Comparison of ENCODE assay signal across 8 cellular contexts in genomic region chr1:232578681-232579195, GRCh38. TPM values are rescaled to one million over a fixed set of nuclear protein-coding genes. Genes with fewer than 3 reads are reported as not detected.
DNase-seq lines count a peak whose midpoint lies in the region; ATAC-seq and TF ChIP-seq lines count a peak whose summit lies in the region.

No MANE protein-coding gene starts in this region.

- peak overlapping the region; percentile 52 to 84 for H3K4me3 Mint-ChIP-seq in activated T-cell treated with anti-CD3 and anti-CD28 coated beads, Interleukin-2, amount 50 U/mL, for 72 hours
- H3K4me3 Mint-ChIP-seq in effector memory CD8-positive, alpha-beta T cell, result peak overlapping the region; percentile 63 to 77
- peak overlapping the region; percentile 61 for H3K4me3 Mint-ChIP-seq in stimulated activated effector memory CD8-positive, alpha-beta T cell treated with anti-CD3 and anti-CD28 coated beads, Interleukin-12 subunit alpha, Interleukin-12 subunit beta, amount 100 ng/mL, for 72 hours

- POLR2A ChIA-PET in RWPE1 (lab: Yijun Ruan, JAX; ENCODE audit: low non-redundant PET), result no interaction called here

- peak overlapping the region; percentile 45 for H3K27ac Mint-ChIP-seq in activated T-cell treated with anti-CD3 and anti-CD28 coated beads, Interleukin-2, amount 50 U/mL, for 72 hours
- H3K27ac Mint-ChIP-seq in effector memory CD8-positive, alpha-beta T cell, result peak overlapping the region; percentile 85 to 89
- H3K27ac Mint-ChIP-seq in stimulated activated effector memory CD8-positive, alpha-beta T cell treated with anti-CD3 and anti-CD28 coated beads, Interleukin-12 subunit alpha, Interleukin-12 subunit beta, amount 100 ng/mL, for 72 hours, result peak overlapping the region; percentile 91

- H3K9me3 Mint-ChIP-seq in activated T-cell treated with anti-CD3 and anti-CD28 coated beads, Interleukin-2, amount 50 U/mL, for 72 hours, result peaks cover 2 to 3% of the 10 kb centered on the region in 2 donors
- no peaks in the 10 kb centered on the region for H3K9me3 Mint-ChIP-seq in effector memory CD8-positive, alpha-beta T cell
- H3K9me3 Mint-ChIP-seq in stimulated activated effector memory CD8-positive, alpha-beta T cell treated with anti-CD3 and anti-CD28 coated beads, Interleukin-12 subunit alpha, Interleukin-12 subunit beta, amount 100 ng/mL, for 72 hours, result no peaks in the 10 kb centered on the region

- H3K4me1 Mint-ChIP-seq in activated T-cell treated with anti-CD3 and anti-CD28 coated beads, Interleukin-2, amount 50 U/mL, for 72 hours (ENCODE audit: low read depth), result peaks cover 40% of the 10 kb centered on the region
- peaks cover 53 to 55% of the 10 kb centered on the region in 2 donors for H3K4me1 Mint-ChIP-seq in effector memory CD8-positive, alpha-beta T cell (ENCODE audit: low read depth in 2 of 2)
- H3K4me1 Mint-ChIP-seq in stimulated activated effector memory CD8-positive, alpha-beta T cell treated with anti-CD3 and anti-CD28 coated beads, Interleukin-12 subunit alpha, Interleukin-12 subunit beta, amount 100 ng/mL, for 72 hours, result peaks cover 60% of the 10 kb centered on the region

- H3K36me3 Mint-ChIP-seq in activated T-cell treated with anti-CD3 and anti-CD28 coated beads, Interleukin-2, amount 50 U/mL, for 72 hours (ENCODE audit: insufficient read depth in 2 of 2), result peaks cover 1% of the 10 kb centered on the region in 2 donors
- H3K36me3 Mint-ChIP-seq in effector memory CD8-positive, alpha-beta T cell (ENCODE audit: insufficient read depth), result peaks cover 2% of the 10 kb centered on the region
- H3K36me3 Mint-ChIP-seq in stimulated activated effector memory CD8-positive, alpha-beta T cell treated with anti-CD3 and anti-CD28 coated beads, Interleukin-12 subunit alpha, Interleukin-12 subunit beta, amount 100 ng/mL, for 72 hours, result no peaks in the 10 kb centered on the region

- no peak for DNase-seq in activated T-cell treated with anti-CD3 and anti-CD28 coated beads, Interleukin-2, amount 50 U/mL, for 72 hours
- no peak for DNase-seq in activated T-cell treated with anti-CD3 and anti-CD28 coated beads for 4 hours
- DNase-seq in effector memory CD8-positive, alpha-beta T cell, result peak in 1 of 3 experiments; percentile 13
- DNase-seq in stimulated activated effector memory CD8-positive, alpha-beta T cell treated with anti-CD3 and anti-CD28 coated beads, Interleukin-12 subunit alpha, Interleukin-12 subunit beta, amount 100 ng/mL, for 72 hours (ENCODE audit: low spot score in 2 of 2), result no peak
- no peak for DNase-seq in HK-2 (ENCODE audit: unreplicated experiment)
- DNase-seq in RWPE1 (ENCODE audit: low spot score), result no peak

- H3K27ac ChIP-seq in RWPE1, result no peak overlapping the region

- ATAC-seq in activated T-cell treated with anti-CD3 and anti-CD28 coated beads, Interleukin-2, amount 50 U/mL, for 72 hours (replicated peaks in 1 of 2), result no peak
- peak; percentile 88 for ATAC-seq in HG03571 (IDR thresholded peaks at IDR 0.05; ENCODE audit: unreplicated experiment)
- ATAC-seq in effector memory CD8-positive, alpha-beta T cell (replicated peaks), result peak; percentile 66
- ATAC-seq in stimulated activated effector memory CD8-positive, alpha-beta T cell treated with anti-CD3 and anti-CD28 coated beads, Interleukin-12 subunit alpha, Interleukin-12 subunit beta, amount 100 ng/mL, for 72 hours, result no peak
- ATAC-seq in GM18502 (IDR thresholded peaks at IDR 0.05; ENCODE audit: poor library complexity, unreplicated experiment), result no peak

- H3K27me3 Mint-ChIP-seq in activated T-cell treated with anti-CD3 and anti-CD28 coated beads, Interleukin-2, amount 50 U/mL, for 72 hours (ENCODE audit: low read depth), result no peaks in the 10 kb centered on the region
- no peaks in the 10 kb centered on the region for H3K27me3 Mint-ChIP-seq in effector memory CD8-positive, alpha-beta T cell

- TF ChIP-seq CTCF in RWPE1 (conservative IDR thresholded peaks at IDR 0.05; ENCODE audit: low read depth), result no peak

- CTCF ChIA-PET in RWPE1 (lab: Yijun Ruan, JAX), result interaction anchor here (0.7 kb wide), 1 partner anchor 392 kb away, joined by 4 read pairs; no protein-coding TSS in a partner anchor

RNA-seq across cellular contexts. Expression of gene SIPA1L2, which starts 51.2 kb away (rescaled TPM):
- 1 to 10 TPM; 3.3 to 5.9 TPM for total RNA-seq in activated T-cell treated with anti-CD3 and anti-CD28 coated beads, Interleukin-2, amount 50 U/mL, for 72 hours

Comparison
In these comparisons a context has a peak if more than half of its experiments do, and no peak if none do; other contexts are left out.
1. ATAC-seq: peak in HG03571 (single experiment) and effector memory CD8-positive, alpha-beta T cell (single experiment); none in activated T-cell treated with anti-CD3 and anti-CD28 coated beads, Interleukin-2, amount 50 U/mL, for 72 hours (0 of 2), stimulated activated effector memory CD8-positive, alpha-beta T cell treated with anti-CD3 and anti-CD28 coated beads, Interleukin-12 subunit alpha, Interleukin-12 subunit beta, amount 100 ng/mL, for 72 hours (single experiment) and GM18502 (single experiment).
2. Peak in every context shown above with its lines, with median percentiles within 50 percentile points of each other: H3K27ac Mint-ChIP-seq and H3K4me3 Mint-ChIP-seq.